In the genomic region with DNA sequence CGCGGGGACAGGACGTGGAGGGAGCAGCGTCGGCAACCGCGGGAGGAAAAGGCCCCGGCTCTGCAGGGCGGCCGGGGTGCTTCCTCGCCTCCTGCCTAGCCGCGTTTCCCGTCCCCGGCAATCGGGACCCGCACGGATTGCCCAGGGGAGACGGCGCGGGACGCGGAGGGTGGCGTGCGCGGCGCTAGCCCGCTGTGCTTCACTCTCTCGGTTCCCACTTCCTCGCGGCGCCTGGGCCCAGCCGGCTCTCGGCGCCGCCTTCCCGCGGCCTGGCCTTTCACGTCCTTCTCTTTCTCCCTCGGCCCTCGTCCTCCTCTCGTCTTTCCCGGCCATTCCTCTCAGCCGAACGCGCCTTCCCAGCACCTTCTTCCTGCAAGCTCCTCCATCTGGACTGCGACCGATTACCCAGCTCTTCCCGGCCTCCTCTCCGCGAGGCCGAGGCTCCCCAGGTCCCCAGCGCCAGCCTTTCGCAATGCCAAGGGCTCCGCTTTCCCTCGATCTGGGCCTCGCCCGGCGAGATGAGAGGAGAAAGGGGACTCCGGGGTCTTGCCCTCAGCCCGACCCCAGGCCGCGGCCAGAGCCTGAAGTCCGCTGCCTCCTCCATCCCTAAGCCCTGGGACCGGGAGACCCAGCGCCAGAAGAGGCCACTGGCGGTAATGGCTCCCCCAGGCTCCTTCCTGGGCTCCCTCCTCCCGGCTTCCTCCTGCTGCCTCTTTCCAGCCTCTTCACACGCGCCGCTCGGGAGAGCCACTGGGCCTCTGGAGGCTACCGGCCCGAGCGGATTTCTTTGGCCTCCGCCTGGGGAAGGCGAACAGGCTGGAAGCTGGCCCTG, we compare ENCODE assay signal across 8 cellular contexts. TPM values are rescaled to one million over a fixed set of nuclear protein-coding genes. Genes with fewer than 3 reads are reported as not detected.
DNase-seq lines count a peak whose midpoint lies in the region; ATAC-seq, FAIRE-seq and TF ChIP-seq lines count a peak whose summit lies in the region.

No MANE protein-coding gene starts in this region.

- peaks cover 25 to 41% (median 37%) of the 10 kb centered on the region in 4 donors for H3K4me1 ChIP-seq in esophagus muscularis mucosa

- peak overlapping the region in 1 of 4 donors; percentile 30 for H3K27ac ChIP-seq in esophagus muscularis mucosa (replicated peaks in 1 of 4)

- 9% methylated on average over 48 of the region's 77 CpGs for WGBS in esophagus muscularis mucosa

- H3K36me3 Mint-ChIP-seq in natural killer cell treated with Interleukin-12 subunit alpha and Interleukin-12 subunit beta and Interleukin-15 and Interleukin-18, amount 100 ng/mL, for 72 hours: peaks cover 4% of the 10 kb centered on the region

- intact Hi-C loops in esophagus muscularis mucosa (cut with DNase I): no loop called here

- no peaks in the 10 kb centered on the region for H3K9me3 Mint-ChIP-seq in natural killer cell treated with Interleukin-12 subunit alpha and Interleukin-12 subunit beta and Interleukin-15 and Interleukin-18, amount 100 ng/mL, for 72 hours

- TF ChIP-seq CTCF in esophagus muscularis mucosa (IDR thresholded peaks at IDR 0.05): no peak

- H3K27me3 Mint-ChIP-seq in natural killer cell treated with Interleukin-12 subunit alpha and Interleukin-12 subunit beta and Interleukin-15 and Interleukin-18, amount 100 ng/mL, for 72 hours: peaks cover 62 to 69% of the 10 kb centered on the region in 2 donors

- ATAC-seq in natural killer cell treated with Interleukin-12 subunit alpha and Interleukin-12 subunit beta and Interleukin-15 and Interleukin-18, amount 100 ng/mL, for 72 hours: peak; percentile 47 to 54
- no peak for ATAC-seq in GM18873 (IDR thresholded peaks at IDR 0.05; ENCODE audit: low FRiP score, unreplicated experiment)

- no peaks in the 10 kb centered on the region for H3K9me3 ChIP-seq in esophagus muscularis mucosa

- TF ChIP-seq POLR2A in esophagus muscularis mucosa (IDR thresholded peaks at IDR 0.05; ENCODE audit: low read depth): no peak

- H3K4me1 Mint-ChIP-seq in natural killer cell treated with Interleukin-12 subunit alpha and Interleukin-12 subunit beta and Interleukin-15 and Interleukin-18, amount 100 ng/mL, for 72 hours (ENCODE audit: low read depth in 2 of 2): peaks cover 32 to 45% of the 10 kb centered on the region in 2 donors

- DNase-seq in NCI-H524 (lab: John Stamatoyannopoulos, UW) (peak; percentile 14 to 46), NCI-H524 treated with DMSO at 0.1 percent for 48 hours (lab: John Stamatoyannopoulos, UW) (no peak), RPMI7951 (ENCODE audit: low read depth) (peak; percentile 52), esophagus muscularis mucosa (ENCODE audit: extremely low spot score) (peak; percentile 89), globus pallidus (ENCODE audit: low spot score) (no peak), GM19239 (ENCODE audit: insufficient read length, low spot score) (no peak)
- peak; percentile 60 for DNase-seq in natural killer cell treated with Interleukin-12 subunit alpha and Interleukin-12 subunit beta and Interleukin-15 and Interleukin-18, amount 100 ng/mL, for 72 hours (ENCODE audit: low spot score)

- H3K4me3 ChIP-seq in esophagus muscularis mucosa: peak overlapping the region; percentile 54 to 59 (median 58)

- peak overlapping the region; percentile 92 for H3K4me3 Mint-ChIP-seq in natural killer cell treated with Interleukin-12 subunit alpha and Interleukin-12 subunit beta and Interleukin-15 and Interleukin-18, amount 100 ng/mL, for 72 hours

- H3K27ac Mint-ChIP-seq in natural killer cell treated with Interleukin-12 subunit alpha and Interleukin-12 subunit beta and Interleukin-15 and Interleukin-18, amount 100 ng/mL, for 72 hours: peak overlapping the region in 1 of 2 donors; percentile 31

- H3K36me3 ChIP-seq in esophagus muscularis mucosa: no peaks in the 10 kb centered on the region

- H3K27me3 ChIP-seq in esophagus muscularis mucosa: peaks cover 3 to 100% (median 70%) of the 10 kb centered on the region in 4 donors

- TF ChIP-seq EP300 in esophagus muscularis mucosa (IDR thresholded peaks at IDR 0.05): no peak

- no peak for FAIRE-seq in GM19239 (lab: Jason Lieb, UNC)

RNA-seq across cellular contexts. Expression of gene VAX2, which starts 1.1 kb away (rescaled TPM):
- 3.2 and 3.4 TPM in 2 replicates for total RNA-seq in RPMI7951 (2014; rRNA removed; shearing (Covaris generic))
- 1 to 10 TPM in 3 of 4 donors, under 1 TPM in 1; 0.33 to 2.5 (median 1.5) TPM for total RNA-seq in esophagus muscularis mucosa
- total RNA-seq in natural killer cell treated with Interleukin-12 subunit alpha and Interleukin-12 subunit beta and Interleukin-15 and Interleukin-18, amount 100 ng/mL, for 72 hours: 10 to 100 TPM in 1 of 2 donors, 1 to 10 TPM in 1; 8.4 to 15.8 TPM

RNA-seq across cellular contexts. Expression of gene ATP6V1B1, which starts 34.2 kb away (rescaled TPM):
- total RNA-seq in RPMI7951 (2014; rRNA removed; shearing (Covaris generic)): 0.68 and 2.8 TPM in 2 replicates
- total RNA-seq in esophagus muscularis mucosa: 1 to 10 TPM in 1 of 4 donors, under 1 TPM in 1, not detected in 2; 0.83 to 1.6 TPM
- 1 to 10 TPM; 6.5 to 7.2 TPM for total RNA-seq in natural killer cell treated with Interleukin-12 subunit alpha and Interleukin-12 subunit beta and Interleukin-15 and Interleukin-18, amount 100 ng/mL, for 72 hours

Comparison
In these comparisons a context has a peak if more than half of its experiments do, and no peak if none do; other contexts are left out.
1. DNase-seq: peak in NCI-H524 (2 of 2), RPMI7951 (single experiment), esophagus muscularis mucosa (single experiment) and natural killer cell treated with Interleukin-12 subunit alpha and Interleukin-12 subunit beta and Interleukin-15 and Interleukin-18, amount 100 ng/mL, for 72 hours (single experiment); none in NCI-H524 treated with DMSO at 0.1 percent for 48 hours (single experiment), globus pallidus (single experiment) and GM19239 (single experiment).